Comparison of ENCODE assay signal across 19 cellular contexts in the genomic region with DNA sequence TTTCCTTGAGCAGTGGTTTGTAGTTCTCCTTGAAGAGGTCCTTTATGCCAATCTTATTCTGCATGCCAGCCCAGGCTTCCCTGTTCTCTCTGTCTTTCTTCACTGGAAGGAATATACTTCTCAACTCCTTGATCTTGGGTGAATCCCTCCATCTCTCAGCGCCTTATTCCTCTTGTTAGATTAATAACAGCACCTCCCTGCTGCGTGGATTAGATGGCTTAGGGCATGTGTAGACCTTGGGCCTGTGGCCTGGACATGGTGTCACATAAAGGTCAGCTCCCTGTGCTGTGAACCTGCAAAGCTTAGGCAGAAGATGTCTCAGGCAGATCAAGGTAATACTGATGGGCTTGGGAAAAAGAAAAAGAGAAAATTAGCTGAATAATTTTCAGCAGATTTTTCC. TPM values are rescaled to one million over a fixed set of nuclear protein-coding genes. Genes with fewer than 3 reads are reported as not detected.
DNase-seq lines count a peak whose midpoint lies in the region; ATAC-seq and TF ChIP-seq lines count a peak whose summit lies in the region.
"Had no signal": no experiment of that assay in that cellular context is flagged by ENCODE, and none has a peak within 500 bp of the region (broad histone marks: within the 10 kb centered on the region; RNA-seq: fewer than 3 reads in every experiment).

No MANE protein-coding gene starts in this region.

- no peak overlapping the region for H2AK5ac ChIP-seq in trophoblast cell (ENCODE audit: low read length)

- CTCF ChIA-PET in CD4-positive, alpha-beta T cell (lab: Charles Lee) = interaction anchor here (1.5 kb wide), 1 partner anchor 15 kb away, joined by 3 read pairs; no protein-coding TSS in a partner anchor
- CTCF ChIA-PET in T-cell (lab: Charles Lee) = interaction anchor here (0.7 to 1.2 kb wide), 4 partner anchors 29 to 98 kb away, joined by 3 to 4 read pairs (median 4); no protein-coding TSS in a partner anchor
- CTCF ChIA-PET in naive thymus-derived CD4-positive, alpha-beta T cell (lab: Charles Lee) = interaction anchor here (0.5 to 1.4 kb wide), 2 partner anchors 26 to 314 kb away, joined by 4 to 5 read pairs; no protein-coding TSS in a partner anchor

- no peak overlapping the region for H2BK5ac ChIP-seq in trophoblast cell (ENCODE audit: low read depth, low read length, poor library complexity)

- no peaks in the 10 kb centered on the region for H3K27me3 ChIP-seq in BLaER1
- H3K27me3 ChIP-seq in CD4-positive, alpha-beta T cell (ENCODE audit: control insufficient read depth, insufficient read depth, low read length) = no peaks in the 10 kb centered on the region
- H3K27me3 ChIP-seq in naive thymus-derived CD4-positive, alpha-beta T cell (ENCODE audit: control insufficient read depth in 2 of 2, insufficient read depth in 2 of 2, low read length in 2 of 2) = no peaks in the 10 kb centered on the region
- H3K27me3 ChIP-seq in stomach = peaks cover 0 to 8% (median 0%) of the 10 kb centered on the region in 3 donors
- no peaks in the 10 kb centered on the region for H3K27me3 ChIP-seq in trophoblast cell (ENCODE audit: insufficient read depth, low read length)
- H3K27me3 ChIP-seq: MG63 had no signal

- H3K9ac ChIP-seq in BLaER1 = no peak overlapping the region
- H3K9ac ChIP-seq in trophoblast cell (ENCODE audit: low read length) = no peak overlapping the region
- H3K9ac ChIP-seq: KMS-11 had no signal

- H3K4me1 ChIP-seq in BLaER1 (peaks cover 58% of the 10 kb centered on the region), stomach (peaks cover 0 to 4% (median 0%) of the 10 kb centered on the region in 4 donors), trophoblast cell (ENCODE audit: control insufficient read depth in 1 of 2, insufficient read depth in 2 of 2, low read length in 2 of 2) (no peaks in the 10 kb centered on the region)
- H3K4me1 ChIP-seq in naive thymus-derived CD4-positive, alpha-beta T cell (ENCODE audit: control insufficient read depth in 2 of 2, insufficient read depth in 2 of 2, low read length in 2 of 2) = peaks cover 38 to 60% of the 10 kb centered on the region in 2 donors

- POLR2A ChIA-PET in CD4-positive, alpha-beta T cell (lab: Charles Lee) = interaction anchor here (0.9 to 1.6 kb wide), 7 partner anchors 16 to 292 kb away, joined by 3 to 7 read pairs (median 4); a partner anchor contains a TSS
- POLR2A ChIA-PET in T-cell (lab: Charles Lee) = no interaction called here
- POLR2A ChIA-PET in naive thymus-derived CD4-positive, alpha-beta T cell (lab: Charles Lee) = interaction anchor here (0.7 to 1.6 kb wide), 7 partner anchors 9 to 60 kb away, joined by 3 to 8 read pairs (median 3); no protein-coding TSS in a partner anchor

- no peaks in the 10 kb centered on the region for H3K27me3 Mint-ChIP-seq in CD4-positive, alpha-beta T cell
- no peaks in the 10 kb centered on the region for H3K27me3 Mint-ChIP-seq in T-cell
- no peaks in the 10 kb centered on the region for H3K27me3 Mint-ChIP-seq in naive thymus-derived CD4-positive, alpha-beta T cell

- no peaks in the 10 kb centered on the region for H3K79me1 ChIP-seq in trophoblast cell (ENCODE audit: low read length)

- H3K36me3 ChIP-seq in BLaER1 (no peaks in the 10 kb centered on the region), stomach (no peaks in the 10 kb centered on the region), trophoblast cell (ENCODE audit: control insufficient read depth in 1 of 2, insufficient read depth in 2 of 2, low read length in 2 of 2) (no peaks in the 10 kb centered on the region)
- H3K36me3 ChIP-seq in naive thymus-derived CD4-positive, alpha-beta T cell (ENCODE audit: control insufficient read depth in 2 of 3, insufficient read depth in 3 of 3, low read length in 3 of 3) = peaks cover 0 to 24% (median 0%) of the 10 kb centered on the region in 3 experiments
- H3K36me3 ChIP-seq: MG63 had no signal

- H2BK12ac ChIP-seq in trophoblast cell (ENCODE audit: low read length) = no peak overlapping the region

- ATAC-seq in CD4-positive, alpha-beta T cell (ENCODE audit: poor library complexity) = no peak
- ATAC-seq in T-cell (replicated peaks in 1 of 4) = no peak
- no peak for ATAC-seq in naive thymus-derived CD4-positive, alpha-beta T cell
- ATAC-seq: GM12878, HepG2 had no signal

- H3K27ac Mint-ChIP-seq in CD4-positive, alpha-beta T cell = peak overlapping the region; percentile 74
- peak overlapping the region; percentile 86 to 87 for H3K27ac Mint-ChIP-seq in T-cell
- peak overlapping the region in 8 of 9 donors; percentile 41 to 87 (median 68) for H3K27ac Mint-ChIP-seq in naive thymus-derived CD4-positive, alpha-beta T cell
- H3K27ac Mint-ChIP-seq: H9 had no signal

- TF ChIP-seq CTCF in CD4-positive, alpha-beta T cell (IDR thresholded peaks at IDR 0.05) = no peak
- TF ChIP-seq CTCF in stomach (IDR thresholded peaks at IDR 0.05) = no peak

- H3K27ac ChIP-seq in BLaER1 (no peak overlapping the region), stomach (no peak overlapping the region), trophoblast cell (ENCODE audit: low read depth, low read length) (no peak overlapping the region)
- H3K27ac ChIP-seq in CD4-positive, alpha-beta T cell (ENCODE audit: low read depth, low read length) = no peak overlapping the region
- H3K27ac ChIP-seq in naive thymus-derived CD4-positive, alpha-beta T cell (ENCODE audit: low read depth, low read length) = no peak overlapping the region
- H3K27ac ChIP-seq: KMS-11 had no signal

- H4K8ac ChIP-seq in trophoblast cell (ENCODE audit: low read depth, low read length) = no peak overlapping the region

- no peak overlapping the region for H2AFZ ChIP-seq in trophoblast cell (ENCODE audit: insufficient read depth, low read length, poor library complexity)

- H3K4me2 ChIP-seq in BLaER1 (peak overlapping the region; percentile 57), trophoblast cell (ENCODE audit: low read length) (no peak overlapping the region)
- H3K4me2 ChIP-seq: KMS-11 had no signal

- TF ChIP-seq EP300 in stomach (IDR thresholded peaks at IDR 0.05) = no peak

- 78 to 87% (median 84%) methylated on average over 2 of the region's 2 CpGs for WGBS in stomach, 5 donors
- WGBS in trophoblast cell (ENCODE audit: extremely low coverage, insufficient coverage, insufficient read length) = no CpG with 5 or more reads among the region's 2 CpGs

- peaks cover 76% of the 10 kb centered on the region for H3K4me1 Mint-ChIP-seq in CD4-positive, alpha-beta T cell (ENCODE audit: low read depth)
- H3K4me1 Mint-ChIP-seq in T-cell = peaks cover 70 to 90% (median 87%) of the 10 kb centered on the region in 3 donors
- H3K4me1 Mint-ChIP-seq in naive thymus-derived CD4-positive, alpha-beta T cell = peaks cover 35 to 85% (median 75%) of the 10 kb centered on the region in 7 donors

- H4K12ac ChIP-seq in trophoblast cell (ENCODE audit: low read depth, low read length) = no peak overlapping the region

- H3K9me3 Mint-ChIP-seq in CD4-positive, alpha-beta T cell = no peaks in the 10 kb centered on the region
- no peaks in the 10 kb centered on the region for H3K9me3 Mint-ChIP-seq in T-cell
- H3K9me3 Mint-ChIP-seq in naive thymus-derived CD4-positive, alpha-beta T cell = peaks cover 0 to 4% (median 0%) of the 10 kb centered on the region in 11 donors
- H3K9me3 Mint-ChIP-seq: H9 had no signal

- no peak overlapping the region for H3K23ac ChIP-seq in trophoblast cell (ENCODE audit: low read length)

- H3K4me3 Mint-ChIP-seq in CD4-positive, alpha-beta T cell = no peak overlapping the region
- no peak overlapping the region for H3K4me3 Mint-ChIP-seq in T-cell
- peak overlapping the region in 3 of 10 donors; percentile 22 to 48 (median 47) for H3K4me3 Mint-ChIP-seq in naive thymus-derived CD4-positive, alpha-beta T cell
- H3K4me3 Mint-ChIP-seq: H9 had no signal

- peaks cover 81% of the 10 kb centered on the region for H3K36me3 Mint-ChIP-seq in CD4-positive, alpha-beta T cell (ENCODE audit: low read depth)
- H3K36me3 Mint-ChIP-seq in T-cell = peaks cover 58% of the 10 kb centered on the region
- H3K36me3 Mint-ChIP-seq in naive thymus-derived CD4-positive, alpha-beta T cell = peaks cover 14 to 60% (median 34%) of the 10 kb centered on the region in 5 donors

- H3K4me3 ChIP-seq in BLaER1 = no peak overlapping the region
- no peak overlapping the region for H3K4me3 ChIP-seq in naive thymus-derived CD4-positive, alpha-beta T cell (ENCODE audit: low read length)
- H3K4me3 ChIP-seq in stomach = no peak overlapping the region
- H3K4me3 ChIP-seq in trophoblast cell (ENCODE audit: low read depth, low read length) = no peak overlapping the region
- H3K4me3 ChIP-seq: GM12878, MG63 had no signal

- no peak overlapping the region for H4K91ac ChIP-seq in trophoblast cell (ENCODE audit: low read depth, low read length)

- no peak for TF ChIP-seq POLR2A in stomach (IDR thresholded peaks at IDR 0.05)

- H2BK120ac ChIP-seq in trophoblast cell (ENCODE audit: insufficient read depth, low read length, poor library complexity) = no peak overlapping the region

- no peak overlapping the region for H3K18ac ChIP-seq in trophoblast cell (ENCODE audit: low read length)

- H3K9me3 ChIP-seq in BLaER1 = peaks cover 9% of the 10 kb centered on the region; the same call in 1 of the 2 replicates
- no peaks in the 10 kb centered on the region for H3K9me3 ChIP-seq in CD4-positive, alpha-beta T cell (ENCODE audit: control insufficient read depth, low read length)
- no peaks in the 10 kb centered on the region for H3K9me3 ChIP-seq in naive thymus-derived CD4-positive, alpha-beta T cell (ENCODE audit: control insufficient read depth in 2 of 3, low read length in 3 of 3)
- no peaks in the 10 kb centered on the region for H3K9me3 ChIP-seq in stomach
- peaks cover 3% of the 10 kb centered on the region for H3K9me3 ChIP-seq in trophoblast cell (ENCODE audit: insufficient read depth, low read depth, low read length)
- H3K9me3 ChIP-seq: MG63 had no signal

- H3K79me2 ChIP-seq in trophoblast cell (ENCODE audit: control insufficient read depth, insufficient read depth, low read length, poor library complexity) = no peaks in the 10 kb centered on the region

- intact Hi-C loops in CD4-positive, alpha-beta T cell (cut with DNase I, micrococcal nuclease) = loop anchor here in 1 of 2 experiments (5.0 kb wide), 1 partner anchor 35 kb away; no protein-coding TSS in a partner anchor
- intact Hi-C loops in naive thymus-derived CD4-positive, alpha-beta T cell (cut with micrococcal nuclease) = no loop called here
- intact Hi-C loops in stomach (cut with DNase I; ENCODE audit: low total_unique reads) = no loop called here

- H3K4ac ChIP-seq in trophoblast cell (ENCODE audit: low read depth, low read length) = no peak overlapping the region

- H3K14ac ChIP-seq in trophoblast cell (ENCODE audit: low read length) = no peak overlapping the region

- no peak for DNase-seq in CD4-positive, alpha-beta T cell
- DNase-seq in T-cell (no peak), stomach (no peak), trophoblast cell (no peak)
- no peak for DNase-seq in naive thymus-derived CD4-positive, alpha-beta T cell
- DNase-seq in stimulated activated CD4-positive, alpha-beta T cell treated with anti-CD3 and anti-CD28 coated beads, Interleukin-4, amount 100 ng/mL, for 4 hours = no peak
- DNase-seq: H9, MG63, NCI-H1105, NCI-H187, NCI-H2171 treated with DMSO at 0.1 percent for 48 hours, NCI-H510A treated with DMSO at 0.1 percent for 48 hours, SHP77 treated with DMSO at 0.1 percent for 48 hours had no signal

- no peaks in the 10 kb centered on the region for H4K20me1 ChIP-seq in BLaER1

RNA-seq across cellular contexts. Expression of a gene that starts 18.3 kb away (rescaled TPM):
- 10 to 100 TPM; 24.9 to 25.9 TPM for total RNA-seq in CD4-positive, alpha-beta T cell
- 10 to 100 TPM; 23.1 to 48.0 (median 29.7) TPM for total RNA-seq in T-cell
- 10 to 100 TPM in 4 of 5 experiments, 1 to 10 TPM in 1; 8.5 to 37.8 (median 35.5) TPM for total RNA-seq in naive thymus-derived CD4-positive, alpha-beta T cell
- polyA plus RNA-seq in naive thymus-derived CD4-positive, alpha-beta T cell = 1 to 10 TPM; 5.6 to 7.8 TPM
- 1 to 10 TPM in 3 of 5 donors, under 1 TPM in 1, not detected in 1; under 0.01 to 2.9 (median 1.2) TPM for total RNA-seq in stomach
- polyA plus RNA-seq in stomach = under 1 TPM; 0.06 to 0.31 (median 0.15) TPM
- not detected in 2 replicates for polyA plus RNA-seq in trophoblast cell (2013)
- total RNA-seq: G401, H9, HepG2 had no signal
- polyA plus RNA-seq: BJ, HepG2 had no signal

Comparison
In these comparisons a context has a peak if more than half of its experiments do, and no peak if none do; other contexts are left out.
1. POLR2A ChIA-PET loops: an anchor here in CD4-positive, alpha-beta T cell (0.9 to 1.6 kb wide) and naive thymus-derived CD4-positive, alpha-beta T cell (0.7 to 1.6 kb wide); none called in T-cell.